In genomic region chr2:73628493-73628892, GRCh38 we compare ENCODE assay signal across 7 cellular contexts.
A peak's percentile ranks its signal among the peaks of the same experiment; 100 is the strongest.
DNase-seq lines count a peak whose midpoint lies in the region; ATAC-seq lines count a peak whose summit lies in the region.
"Not testable (repeated sequence)": the region's sequence is repeated elsewhere in the genome, so short reads cannot be mapped to it uniquely, and the experiment has no call there.

No MANE protein-coding gene starts in this region.

- H3K36me3 Mint-ChIP-seq in activated naive CD8-positive, alpha-beta T cell treated with anti-CD3 and anti-CD28 coated beads, Interleukin-2, amount 50 U/mL, for 24 hours (ENCODE audit: low read depth) = not testable (repeated sequence)

- peaks cover 13% of the 10 kb centered on the region for H3K9me3 Mint-ChIP-seq in activated naive CD8-positive, alpha-beta T cell treated with anti-CD3 and anti-CD28 coated beads, Interleukin-2, amount 50 U/mL, for 24 hours

- not testable (repeated sequence) for DNase-seq in activated naive CD8-positive, alpha-beta T cell treated with anti-CD3 and anti-CD28 coated beads, Interleukin-2, amount 50 U/mL, for 24 hours

- H3K4me3 Mint-ChIP-seq in activated naive CD8-positive, alpha-beta T cell treated with anti-CD3 and anti-CD28 coated beads, Interleukin-2, amount 50 U/mL, for 24 hours = not testable (repeated sequence)

- H3K27ac Mint-ChIP-seq in activated naive CD8-positive, alpha-beta T cell treated with anti-CD3 and anti-CD28 coated beads, Interleukin-2, amount 50 U/mL, for 24 hours = not testable (repeated sequence)

- H3K27me3 Mint-ChIP-seq in activated naive CD8-positive, alpha-beta T cell treated with anti-CD3 and anti-CD28 coated beads, Interleukin-2, amount 50 U/mL, for 24 hours = not testable (repeated sequence)

- ATAC-seq in GM18858 (IDR thresholded peaks at IDR 0.05; ENCODE audit: unreplicated experiment) (peak; percentile 50), GM19043 (IDR thresholded peaks at IDR 0.05; ENCODE audit: low read depth, unreplicated experiment) (peak; percentile 50), GM21576 (IDR thresholded peaks at IDR 0.05; ENCODE audit: unreplicated experiment) (peak; percentile 58), HG02759 (IDR thresholded peaks at IDR 0.05; ENCODE audit: unreplicated experiment) (peak; percentile 52), HG03039 (IDR thresholded peaks at IDR 0.05; ENCODE audit: unreplicated experiment) (peak; percentile 49), HG03442 (IDR thresholded peaks at IDR 0.05; ENCODE audit: unreplicated experiment) (peak; percentile 79)
- ATAC-seq in activated naive CD8-positive, alpha-beta T cell treated with anti-CD3 and anti-CD28 coated beads, Interleukin-2, amount 50 U/mL, for 24 hours = peak; percentile 58

- not testable (repeated sequence) for H3K4me1 Mint-ChIP-seq in activated naive CD8-positive, alpha-beta T cell treated with anti-CD3 and anti-CD28 coated beads, Interleukin-2, amount 50 U/mL, for 24 hours
